ENCODE assay signal across 16 cellular contexts in the genomic region with DNA sequence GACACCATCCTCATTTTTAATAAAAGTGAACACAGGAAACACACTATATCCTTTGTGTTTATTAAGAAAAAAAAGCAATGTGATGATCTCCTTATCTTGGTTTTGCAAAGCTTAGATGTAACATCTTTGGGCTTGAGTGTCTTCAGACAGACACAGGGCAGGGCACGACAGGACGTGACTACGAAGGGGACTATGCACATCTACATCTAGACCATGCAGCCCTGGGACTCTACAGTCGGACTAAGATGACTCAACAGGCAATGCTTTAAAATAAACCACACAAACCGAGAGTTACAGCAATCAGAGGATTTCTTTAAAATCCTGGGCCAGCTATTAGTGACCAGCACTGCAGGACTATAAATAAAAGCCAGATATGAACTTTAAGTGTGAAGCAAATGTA. TPM values are rescaled to one million over a fixed set of nuclear protein-coding genes. Genes with fewer than 3 reads are reported as not detected.
A peak's percentile ranks its signal among the peaks of the same experiment; 100 is the strongest.
DNase-seq lines count a peak whose midpoint lies in the region; ATAC-seq and TF ChIP-seq lines count a peak whose summit lies in the region.
"Had no signal": no experiment of that assay in that cellular context is flagged by ENCODE, and none has a peak within 500 bp of the region (broad histone marks: within the 10 kb centered on the region; RNA-seq: fewer than 3 reads in every experiment).

No MANE protein-coding gene starts in this region.

- DNase-seq in HCEC 1CT: peak; percentile 89
- DNase-seq in adipocyte (ENCODE audit: low read depth): peak; percentile 79
- DNase-seq in foreskin melanocyte: peak; percentile 34
- DNase-seq in tibial artery: no peak
- DNase-seq in posterior vena cava (ENCODE audit: low spot score): no peak
- no peak for DNase-seq in NCI-H69 (lab: John Stamatoyannopoulos, UW)
- DNase-seq: activated CD4-positive, alpha-beta T cell treated with anti-CD3 and anti-CD28 coated beads, Interleukin-2, amount 50 U/mL, for 1 hour; activated gamma-delta T cell; cerebellar nuclear complex; gastrocnemius medialis; NCI-H2107; small intestine; transverse colon had no signal

- no peak overlapping the region for H2AFZ ChIP-seq in ACC112 (ENCODE audit: low read length, unreplicated experiment)

- H3K36me3 ChIP-seq in ACC112 (ENCODE audit: insufficient read depth, low read length): no peaks in the 10 kb centered on the region
- H3K36me3 ChIP-seq in adipocyte (ENCODE audit: control insufficient read depth, insufficient read depth, low read length, severe bottlenecking): peaks cover 42% of the 10 kb centered on the region
- peaks cover 58 to 72% (median 60%) of the 10 kb centered on the region in 3 donors for H3K36me3 ChIP-seq in tibial artery

- H3K9ac ChIP-seq in adipocyte (ENCODE audit: low read length): no peak overlapping the region

- no peaks in the 10 kb centered on the region for H3K79me2 ChIP-seq in ACC112 (ENCODE audit: control insufficient read depth, insufficient read depth, low read length, unreplicated experiment)

- no peak for ATAC-seq in GM21825 (IDR thresholded peaks at IDR 0.05; ENCODE audit: unreplicated experiment)
- ATAC-seq: gastrocnemius medialis, left lobe of liver had no signal

- no peak for TF ChIP-seq CTCF in tibial artery (IDR thresholded peaks at IDR 0.05)

- H3K27me3 ChIP-seq in ACC112 (ENCODE audit: insufficient read depth, low read length): no peaks in the 10 kb centered on the region
- no peaks in the 10 kb centered on the region for H3K27me3 ChIP-seq in adipocyte (replicated peaks; ENCODE audit: control insufficient read depth, insufficient read depth, low read length)
- no peaks in the 10 kb centered on the region for H3K27me3 ChIP-seq in tibial artery
- H3K27me3 ChIP-seq: gastrocnemius medialis, transverse colon had no signal

- H3K9me3 ChIP-seq in adipocyte (ENCODE audit: control insufficient read depth, low read length) (no peaks in the 10 kb centered on the region), tibial artery (no peaks in the 10 kb centered on the region)
- H3K9me3 ChIP-seq: gastrocnemius medialis, transverse colon had no signal

- H3K4me1 ChIP-seq in ACC112 (ENCODE audit: control insufficient read depth, insufficient read depth, low read length, unreplicated experiment) (peaks cover 30% of the 10 kb centered on the region), adipocyte (ENCODE audit: control insufficient read depth, insufficient read depth, low read length) (peaks cover 6% of the 10 kb centered on the region), tibial artery (peaks cover 0 to 4% (median 0%) of the 10 kb centered on the region in 4 donors)
- H3K4me1 ChIP-seq: gastrocnemius medialis, transverse colon had no signal

- H3K27ac ChIP-seq in ACC112 (ENCODE audit: low read depth, low read length) (peak overlapping the region; percentile 83), tibial artery (no peak overlapping the region)
- H3K27ac ChIP-seq: gastrocnemius medialis, transverse colon had no signal

- H3K4me3 ChIP-seq in ACC112 (ENCODE audit: low read depth, low read length) (peak overlapping the region; percentile 42; the same call in 1 of the 2 replicates), adipocyte (ENCODE audit: low read length) (no peak overlapping the region), tibial artery (no peak overlapping the region)
- H3K4me3 ChIP-seq: gastrocnemius medialis, transverse colon had no signal

- intact Hi-C loops in tibial artery (cut with DNase I; ENCODE audit: low total_unique reads) (no loop called here), posterior vena cava (cut with DNase I) (no loop called here)

RNA-seq across cellular contexts. Expression of a gene that starts 22.8 kb away (rescaled TPM):
- 10 to 100 TPM; 39.9 to 44.1 TPM for total RNA-seq in posterior vena cava

RNA-seq across cellular contexts. Expression of a gene that starts 49.3 kb away (rescaled TPM):
- 10 to 100 TPM; 10.3 to 10.9 TPM for total RNA-seq in posterior vena cava

Comparison
In these comparisons a context has a peak if more than half of its experiments do, and no peak if none do; other contexts are left out.
1. DNase-seq: peak in HCEC 1CT (single experiment), adipocyte (single experiment) and foreskin melanocyte (single experiment); none in tibial artery (0 of 2), posterior vena cava (single experiment) and NCI-H69 (single experiment).